In the genomic region with DNA sequence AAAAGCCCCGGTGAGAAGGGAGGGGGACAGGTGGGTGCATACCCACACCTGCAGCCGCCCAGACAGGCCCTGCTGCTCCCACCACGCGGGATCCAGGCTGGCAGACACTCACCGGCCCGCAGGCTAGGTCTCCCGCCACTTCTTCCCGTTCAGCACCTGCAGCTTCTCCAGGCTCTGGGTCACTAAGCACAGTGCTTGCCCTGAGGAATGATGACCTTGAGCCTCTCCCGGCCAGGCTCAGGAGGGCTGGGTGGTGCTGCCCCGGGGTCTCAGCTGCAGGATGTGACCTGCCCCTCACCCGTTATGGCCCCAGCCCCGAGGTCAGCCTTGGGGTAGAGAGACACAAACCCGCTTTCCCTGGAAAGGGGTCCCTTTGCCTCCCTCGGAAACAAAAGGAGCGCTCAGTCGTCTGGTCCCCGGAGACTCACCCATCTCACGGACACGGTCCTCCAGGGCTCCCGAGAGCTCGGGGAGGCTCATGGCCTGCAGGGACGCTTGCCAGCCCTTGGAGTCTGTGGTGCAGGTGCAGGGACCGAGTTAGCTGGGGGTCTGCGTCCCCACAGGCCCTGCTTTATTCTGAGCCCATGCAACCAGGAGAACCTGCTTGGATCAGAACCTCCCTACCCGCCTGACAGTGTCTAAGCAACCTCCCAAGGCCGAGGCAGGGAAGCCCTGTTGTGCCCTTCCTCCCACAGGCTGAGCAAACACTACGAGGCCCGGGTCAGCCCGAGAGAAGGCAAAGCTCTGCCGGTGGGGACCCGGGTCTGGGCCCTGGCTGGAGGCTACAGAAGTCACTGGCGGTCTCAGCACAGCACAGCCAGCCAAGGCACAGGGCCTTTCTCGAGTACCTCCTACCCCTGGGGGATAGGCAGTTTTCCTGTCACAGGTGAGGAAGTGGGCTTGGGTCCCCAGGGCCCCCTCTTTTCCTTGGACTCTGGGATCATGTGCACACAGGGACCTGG, we compare ENCODE assay signal across 25 cellular contexts. TPM values are rescaled to one million over a fixed set of nuclear protein-coding genes. Genes with fewer than 3 reads are reported as not detected.
DNase-seq lines count a peak whose midpoint lies in the region; TF ChIP-seq lines count a peak whose summit lies in the region.
"Had no signal": no experiment of that assay in that cellular context is flagged by ENCODE, and none has a peak within 500 bp of the region (broad histone marks: within the 10 kb centered on the region; RNA-seq: fewer than 3 reads in every experiment).

No MANE protein-coding gene starts in this region.

- no peak overlapping the region for H4K91ac ChIP-seq in neuronal stem cell (ENCODE audit: low read depth, low read length, poor library complexity)

- H3K18ac ChIP-seq in neuronal stem cell (ENCODE audit: low read length): no peak overlapping the region

- no peaks in the 10 kb centered on the region for H3K27me3 ChIP-seq in H7 (ENCODE audit: control insufficient read depth, insufficient read depth, low read length)
- no peaks in the 10 kb centered on the region for H3K27me3 ChIP-seq in endodermal cell (ENCODE audit: control insufficient read depth, insufficient read depth, low read length, poor library complexity, severe bottlenecking)
- no peaks in the 10 kb centered on the region for H3K27me3 ChIP-seq in neuronal stem cell (ENCODE audit: control insufficient read depth in 3 of 3, insufficient read depth in 3 of 3, low read depth in 1 of 3, low read length in 3 of 3)
- H3K27me3 ChIP-seq: brain microvascular endothelial cell, gastrocnemius medialis, testis had no signal

- H3K9me3 Mint-ChIP-seq in endodermal cell: no peaks in the 10 kb centered on the region
- H3K9me3 Mint-ChIP-seq: activated T-cell treated with anti-CD3 and anti-CD28 coated beads, Interleukin-2, amount 50 U/mL, for 72 hours; CD14-positive monocyte; T-cell had no signal

- H3K27ac Mint-ChIP-seq in endodermal cell: no peak overlapping the region
- H3K27ac Mint-ChIP-seq: activated naive CD8-positive, alpha-beta T cell; activated T-cell treated with anti-CD3 and anti-CD28 coated beads, Interleukin-2, amount 50 U/mL, for 72 hours; T-cell had no signal

- H3K4me1 ChIP-seq in endodermal cell (ENCODE audit: control insufficient read depth, insufficient read depth, low read length) (no peaks in the 10 kb centered on the region), neuronal stem cell (ENCODE audit: control insufficient read depth in 2 of 2, insufficient read depth in 1 of 2, low read depth in 1 of 2, low read length in 2 of 2) (peaks cover 8 to 10% of the 10 kb centered on the region in 2 donors)

- no peak overlapping the region for H2BK15ac ChIP-seq in neuronal stem cell (ENCODE audit: low read length)

- peak overlapping the region; percentile 48 for H4K8ac ChIP-seq in neuronal stem cell (ENCODE audit: low read depth, low read length)

- peaks cover 29% of the 10 kb centered on the region for H3K36me3 ChIP-seq in H7 (replicated peaks; ENCODE audit: control insufficient read depth, insufficient read depth, low read length)
- peaks cover 45% of the 10 kb centered on the region for H3K36me3 ChIP-seq in endodermal cell (ENCODE audit: control insufficient read depth, insufficient read depth, low read length)
- H3K36me3 ChIP-seq in neuronal stem cell (replicated peaks in 1 of 2; ENCODE audit: control insufficient read depth in 2 of 2, insufficient read depth in 2 of 2, low read length in 2 of 2): peaks cover 53 to 73% of the 10 kb centered on the region in 2 donors

- H3K4me3 ChIP-seq in H7 (ENCODE audit: insufficient read depth, low read depth, low read length): no peak overlapping the region
- no peak overlapping the region for H3K4me3 ChIP-seq in endodermal cell (ENCODE audit: low read length)
- H3K4me3 ChIP-seq in neuronal stem cell (ENCODE audit: low read length in 2 of 2): no peak overlapping the region
- H3K4me3 ChIP-seq: gastrocnemius medialis, lower lobe of right lung, psoas muscle, testis had no signal

- no peak overlapping the region for H3K4me2 ChIP-seq in neuronal stem cell (ENCODE audit: insufficient read depth, low read length, poor library complexity, severe bottlenecking)

- H2AFZ ChIP-seq in neuronal stem cell (ENCODE audit: low read length): no peak overlapping the region

- peak overlapping the region; percentile 56 for H2AK5ac ChIP-seq in neuronal stem cell (ENCODE audit: low read depth, low read length)

- intact Hi-C loops in posterior vena cava (cut with DNase I): no loop called here

- no peak overlapping the region for H2BK120ac ChIP-seq in neuronal stem cell (ENCODE audit: low read depth, low read length)

- H3K79me1 ChIP-seq in neuronal stem cell (ENCODE audit: low read depth, low read length): peaks cover 18% of the 10 kb centered on the region

- H2BK12ac ChIP-seq in neuronal stem cell (ENCODE audit: low read length): no peak overlapping the region

- H2BK5ac ChIP-seq in neuronal stem cell (ENCODE audit: low read length): no peak overlapping the region

- no peak for TF ChIP-seq CTCF in endodermal cell (conservative IDR thresholded peaks at IDR 0.05)

- H3K4ac ChIP-seq in neuronal stem cell (ENCODE audit: low read length): no peak overlapping the region

- peak overlapping the region; percentile 65 for H3K23ac ChIP-seq in neuronal stem cell (ENCODE audit: low read depth, low read length, poor library complexity)

- H3K9me3 ChIP-seq in endodermal cell (ENCODE audit: control insufficient read depth, low read length): no peaks in the 10 kb centered on the region
- H3K9me3 ChIP-seq in neuronal stem cell (replicated peaks in 1 of 2; ENCODE audit: control insufficient read depth in 2 of 2, insufficient read depth in 1 of 2, low read depth in 1 of 2, low read length in 2 of 2): no peaks in the 10 kb centered on the region
- H3K9me3 ChIP-seq: gastrocnemius medialis, lower lobe of right lung, psoas muscle, testis had no signal

- DNase-seq in NCI-H1092 treated with DMSO at 0.1 percent for 48 hours (lab: John Stamatoyannopoulos, UW) (peak; percentile 33), NCI-H1092 (lab: John Stamatoyannopoulos, UW) (no peak), H7 (peak; percentile 61), endodermal cell (peak; percentile 47), neuronal stem cell (ENCODE audit: low spot score) (no peak), SK-N-DZ (ENCODE audit: low spot score) (no peak), posterior vena cava (ENCODE audit: low spot score) (no peak)
- no peak for DNase-seq in stimulated activated CD4-positive, alpha-beta T cell treated with anti-CD3 and anti-CD28 coated beads, Interleukin-2, amount 100 ng/mL, for 24 hours
- DNase-seq: activated CD4-positive, alpha-beta T cell treated with anti-CD3 and anti-CD28 coated beads, Interleukin-2, amount 50 U/mL, for 1 hour; activated T-cell treated with anti-CD3 and anti-CD28 coated beads, Interleukin-2, amount 50 U/mL, for 72 hours; brain microvascular endothelial cell; dermis blood vessel endothelial cell; DMS79; gastrocnemius medialis; lower lobe of right lung; NCI-H146; NCI-H345; RPMI8226; T-cell had no signal

- peaks cover 21% of the 10 kb centered on the region for H3K36me3 Mint-ChIP-seq in endodermal cell (ENCODE audit: low read depth)
- H3K36me3 Mint-ChIP-seq: activated naive CD8-positive, alpha-beta T cell had no signal

- H3K14ac ChIP-seq in neuronal stem cell (ENCODE audit: low read length): no peak overlapping the region

- H3K4me3 Mint-ChIP-seq in endodermal cell: no peak overlapping the region
- H3K4me3 Mint-ChIP-seq: activated naive CD8-positive, alpha-beta T cell; activated T-cell treated with anti-CD3 and anti-CD28 coated beads, Interleukin-2, amount 50 U/mL, for 72 hours; CD14-positive monocyte had no signal

- H3K9ac ChIP-seq in endodermal cell (ENCODE audit: extremely low read depth, low read length, poor library complexity, severe bottlenecking) (no peak overlapping the region), neuronal stem cell (ENCODE audit: low read depth, low read length, poor library complexity) (no peak overlapping the region)

- H3K27ac ChIP-seq in endodermal cell (ENCODE audit: low read depth, low read length): no peak overlapping the region
- no peak overlapping the region for H3K27ac ChIP-seq in neuronal stem cell (replicated peaks; ENCODE audit: low read length)
- H3K27ac ChIP-seq: brain microvascular endothelial cell, lower lobe of right lung, psoas muscle had no signal

- no peaks in the 10 kb centered on the region for H3K27me3 Mint-ChIP-seq in endodermal cell (ENCODE audit: insufficient read depth)
- H3K27me3 Mint-ChIP-seq: activated naive CD8-positive, alpha-beta T cell; T-cell had no signal

- 91 to 93% methylated on average over 32 to 33 of the region's 33 CpGs for WGBS in endodermal cell (ENCODE audit: insufficient coverage in 1 of 2, insufficient read length in 1 of 2), 2 experiments
- WGBS in neuronal stem cell (ENCODE audit: extremely low coverage in 2 of 2, insufficient read length in 2 of 2, insufficient replicate concordance in 1 of 2), 2 donors: no CpG with 5 or more reads among the region's 33 CpGs

- peaks cover 4% of the 10 kb centered on the region for H3K4me1 Mint-ChIP-seq in endodermal cell

RNA-seq across cellular contexts. Expression of a gene that starts 3.8 kb away (rescaled TPM):
- total RNA-seq in H7 (2014; rRNA removed; shearing (Covaris generic)): 43.9 and 50.5 TPM in 2 replicates
- total RNA-seq in endodermal cell (10 to 100 TPM; 38.6 to 40.7 TPM), posterior vena cava (10 to 100 TPM; 10.7 to 14.2 TPM)
- 36.4 TPM for polyA plus RNA-seq in endodermal cell (2013, experiment 1 of 2)
- polyA plus RNA-seq in endodermal cell (2013, experiment 2 of 2): 33.5 TPM
- polyA plus RNA-seq in neuronal stem cell (2013, experiment 1 of 2): 24.6 TPM
- 25.4 TPM for polyA plus RNA-seq in neuronal stem cell (2013, experiment 2 of 2)
- 35.3 and 41.6 TPM in 2 replicates for polyA plus RNA-seq in SK-N-DZ (2014; cell fraction: cytosol; rRNA removed)
- 20.1 and 35.2 TPM in 2 replicates for polyA plus RNA-seq in SK-N-DZ (2014; cell fraction: nucleus; rRNA removed)

RNA-seq across cellular contexts. Expression of a gene that starts 36.9 kb away (rescaled TPM):
- 19.5 and 21.8 TPM in 2 replicates for total RNA-seq in H7 (2014; rRNA removed; shearing (Covaris generic))
- total RNA-seq in endodermal cell (10 to 100 TPM; 32.4 to 41.0 TPM), posterior vena cava (10 to 100 TPM; 17.0 to 17.8 TPM)
- 20.9 TPM for polyA plus RNA-seq in endodermal cell (2013, experiment 1 of 2)
- 19.6 TPM for polyA plus RNA-seq in endodermal cell (2013, experiment 2 of 2)
- polyA plus RNA-seq in neuronal stem cell (2013, experiment 1 of 2): 10.9 TPM
- polyA plus RNA-seq in neuronal stem cell (2013, experiment 2 of 2): 11.0 TPM
- 33.9 and 46.6 TPM in 2 replicates for polyA plus RNA-seq in SK-N-DZ (2014; cell fraction: cytosol; rRNA removed)
- polyA plus RNA-seq in SK-N-DZ (2014; cell fraction: nucleus; rRNA removed): 92.4 and 96.7 TPM in 2 replicates

RNA-seq across cellular contexts. Expression of a gene that starts 37.2 kb away (rescaled TPM):
- 1.1 TPM in 1 of 2 replicates, not detected in the other for total RNA-seq in H7 (2014; rRNA removed; shearing (Covaris generic))
- total RNA-seq in endodermal cell: under 1 TPM; 0.35 to 0.64 TPM
- 0.82 TPM for polyA plus RNA-seq in endodermal cell (2013, experiment 1 of 2)
- 1.2 TPM for polyA plus RNA-seq in endodermal cell (2013, experiment 2 of 2)
- polyA plus RNA-seq in neuronal stem cell (2013, experiment 1 of 2): 0.29 TPM
- 0.17 TPM for polyA plus RNA-seq in neuronal stem cell (2013, experiment 2 of 2)
- 0.14 and 0.36 TPM in 2 replicates for polyA plus RNA-seq in SK-N-DZ (2014; cell fraction: cytosol; rRNA removed)
- polyA plus RNA-seq in SK-N-DZ (2014; cell fraction: nucleus; rRNA removed): 0.43 and 0.60 TPM in 2 replicates
- total RNA-seq in posterior vena cava: under 1 TPM; 0.32 to 0.43 TPM
- total RNA-seq: epithelial cell of proximal tubule, HT1080 had no signal

Comparison
In these comparisons a context has a peak if more than half of its experiments do, and no peak if none do; other contexts are left out.
1. DNase-seq: peak in NCI-H1092 treated with DMSO at 0.1 percent for 48 hours (single experiment), H7 (single experiment) and endodermal cell (single experiment); none in NCI-H1092 (single experiment), neuronal stem cell (single experiment), SK-N-DZ (single experiment), stimulated activated CD4-positive, alpha-beta T cell treated with anti-CD3 and anti-CD28 coated beads, Interleukin-2, amount 100 ng/mL, for 24 hours (0 of 2) and posterior vena cava (single experiment).